Comparison of ENCODE assay signal across 36 cellular contexts in genomic region chr18:69987870-69988269, GRCh38.
"Had no signal": no experiment of that assay in that cellular context is flagged by ENCODE, and none has a peak within 500 bp of the region (broad histone marks: within the 10 kb centered on the region; RNA-seq: fewer than 3 reads in every experiment).

No MANE protein-coding gene starts in this region.

- H3K36me3 ChIP-seq: MG63 had no signal

- H3K4me3 ChIP-seq: MG63 had no signal

- DNase-seq: Kasumi-1, MG63, MM.1S, MV-4-11, NCI-H1048, NCI-H1092, NCI-H1092 treated with DMSO at 0.1 percent for 48 hours, NCI-H1105, NCI-H1105 treated with DMSO at 0.1 percent for 48 hours, NCI-H1417, NCI-H1417 treated with DMSO at 0.1 percent for 48 hours, NCI-H1436, NCI-H1436 treated with DMSO at 0.1 percent for 48 hours, NCI-H146, NCI-H1694, NCI-H1694 treated with DMSO at 0.1 percent for 48 hours, NCI-H187, NCI-H187 treated with DMSO at 0.1 percent for 48 hours, NCI-H1930, NCI-H2029, NCI-H2029 treated with DMSO at 0.1 percent for 48 hours, NCI-H2081, NCI-H2081 treated with DMSO at 0.1 percent for 48 hours, NCI-H2107, NCI-H2171, NCI-H2171 treated with DMSO at 0.1 percent for 48 hours, NCI-H2227 treated with DMSO at 0.1 percent for 48 hours, NCI-H226, NCI-H345, NCI-H446, NCI-H446 treated with DMSO at 0.1 percent for 48 hours, NCI-H510A, NCI-H510A treated with DMSO at 0.1 percent for 48 hours, NCI-H524, NCI-H524 treated with DMSO at 0.1 percent for 48 hours, NCI-H526 had no signal

- H3K27me3 ChIP-seq: MG63 had no signal
